8 cellular contexts compared by ENCODE assay signal in genomic region chr1:149320972-149321731, GRCh38.
DNase-seq lines count a peak whose midpoint lies in the region; ATAC-seq and TF ChIP-seq lines count a peak whose summit lies in the region.
"Not testable (repeated sequence)": the region's sequence is repeated elsewhere in the genome, so short reads cannot be mapped to it uniquely, and the experiment has no call there.

No MANE protein-coding gene starts in this region.

- not testable (repeated sequence) for H3K79me2 ChIP-seq in GM23338 (replicated peaks; ENCODE audit: insufficient read depth)

- H3K4me3 ChIP-seq in GM23338, mucosa of descending colon, upper lobe of right lung: not testable (repeated sequence)

- not testable (repeated sequence) for H3K9me3 ChIP-seq in mucosa of descending colon, upper lobe of right lung

- not testable (repeated sequence) for H3K27ac Mint-ChIP-seq in GM23338; WTC11; activated naive CD4-positive, alpha-beta T cell treated with anti-CD3 and anti-CD28 coated beads, Interleukin-2, amount 50 U/mL, for 72 hours

- not testable (repeated sequence) for H3K9me3 Mint-ChIP-seq in GM23338; WTC11; activated naive CD4-positive, alpha-beta T cell treated with anti-CD3 and anti-CD28 coated beads, Interleukin-2, amount 50 U/mL, for 72 hours

- TF ChIP-seq CTCF in GM23338 (conservative IDR thresholded peaks at IDR 0.05; ENCODE audit: low read depth in 2 of 2); WTC11 (IDR thresholded peaks at IDR 0.05); mucosa of descending colon (IDR thresholded peaks at IDR 0.05); upper lobe of right lung (IDR thresholded peaks at IDR 0.05): not testable (repeated sequence)

- not testable (repeated sequence) for H3K4me2 ChIP-seq in GM23338

- not testable (repeated sequence) for H4K20me1 ChIP-seq in GM23338 (replicated peaks; ENCODE audit: insufficient read depth)

- not testable (repeated sequence) for H3K4me1 ChIP-seq in GM23338 (ENCODE audit: insufficient read depth); mucosa of descending colon (ENCODE audit: low read depth); upper lobe of right lung

- not testable (repeated sequence) for H3K4me3 Mint-ChIP-seq in GM23338, WTC11

- intact Hi-C loops in Right ventricle myocardium superior (cut with DNase I); left colon (cut with DNase I, micrococcal nuclease); mucosa of descending colon (cut with DNase I, micrococcal nuclease); sciatic nerve (cut with DNase I); upper lobe of right lung (cut with DNase I): not testable (repeated sequence)

- H3K36me3 ChIP-seq in GM23338 (ENCODE audit: insufficient read depth); mucosa of descending colon (ENCODE audit: low read depth); upper lobe of right lung: not testable (repeated sequence)

- POLR2A ChIA-PET in WTC11 (lab: Charles Lee), result not testable (repeated sequence)

- not testable (repeated sequence) for H3K4me1 Mint-ChIP-seq in GM23338, WTC11

- not testable (repeated sequence) for H3F3A ChIP-seq in GM23338 (replicated peaks; ENCODE audit: low read depth)

- H3K27ac ChIP-seq in GM23338 (ENCODE audit: low read depth); upper lobe of right lung: not testable (repeated sequence)

- DNase-seq in GM23338 (ENCODE audit: low spot score); WTC11 (ENCODE audit: low spot score); activated naive CD4-positive, alpha-beta T cell treated with anti-CD3 and anti-CD28 coated beads, Interleukin-2, amount 50 U/mL, for 72 hours (ENCODE audit: low spot score in 2 of 2); Right ventricle myocardium superior; left colon; mucosa of descending colon; sciatic nerve (ENCODE audit: low spot score); upper lobe of right lung: not testable (repeated sequence)

- ATAC-seq in GM23338 (peak; percentile 92), WTC11 (peak; percentile 90), Right ventricle myocardium superior (ENCODE audit: poor library complexity) (peak; percentile 52), left colon (peak; percentile 80), mucosa of descending colon (peak; percentile 72), sciatic nerve (peak; percentile 75), upper lobe of right lung (peak; percentile 58)
- ATAC-seq in activated naive CD4-positive, alpha-beta T cell treated with anti-CD3 and anti-CD28 coated beads, Interleukin-2, amount 50 U/mL, for 72 hours, result peak; percentile 20 to 34

- not testable (repeated sequence) for H3K9me2 ChIP-seq in GM23338 (ENCODE audit: insufficient read depth)

- not testable (repeated sequence) for H3K27me3 ChIP-seq in GM23338 (ENCODE audit: insufficient read depth); upper lobe of right lung

- CTCF ChIA-PET in WTC11 (lab: Charles Lee), result not testable (repeated sequence)

- H3K27me3 Mint-ChIP-seq in GM23338 (ENCODE audit: insufficient read depth, low read depth, poor library complexity); WTC11 (ENCODE audit: low read depth): not testable (repeated sequence)

- H3K36me3 Mint-ChIP-seq in GM23338 (ENCODE audit: low read depth); WTC11; activated naive CD4-positive, alpha-beta T cell treated with anti-CD3 and anti-CD28 coated beads, Interleukin-2, amount 50 U/mL, for 72 hours: not testable (repeated sequence)

- H2AFZ ChIP-seq in GM23338, result not testable (repeated sequence)

Comparison
In these comparisons a context has a peak if more than half of its experiments do, and no peak if none do; other contexts are left out.
1. ATAC-seq: peak in every context shown above with its lines; median percentile 92 in GM23338; 90 in WTC11; 80 in left colon; 75 in sciatic nerve; 72 in mucosa of descending colon; 58 in upper lobe of right lung; 52 in Right ventricle myocardium superior; 27 in activated naive CD4-positive, alpha-beta T cell treated with anti-CD3 and anti-CD28 coated beads, Interleukin-2, amount 50 U/mL, for 72 hours.